In genomic region chr10:70578371-70578947, GRCh38 we compare ENCODE assay signal across 8 cellular contexts. TPM values are rescaled to one million over a fixed set of nuclear protein-coding genes. Genes with fewer than 3 reads are reported as not detected.
DNase-seq lines count a peak whose midpoint lies in the region; ATAC-seq and TF ChIP-seq lines count a peak whose summit lies in the region.

No MANE protein-coding gene starts in this region.

- peak; percentile 14 for DNase-seq in NK-92 (lab: John Stamatoyannopoulos, UW; ENCODE audit: unreplicated experiment)
- peak; percentile 60 for DNase-seq in activated T-cell treated with anti-CD3 and anti-CD28 coated beads for 4 hours
- peak; percentile 98 for DNase-seq in kidney tubule cell (ENCODE audit: low spot score)
- DNase-seq in aorta: peak; percentile 17 to 20
- no peak for DNase-seq in NCI-H1417 treated with DMSO at 0.1 percent for 48 hours (lab: John Stamatoyannopoulos, UW)
- DNase-seq in NCI-H1436 treated with DMSO at 0.1 percent for 48 hours (lab: John Stamatoyannopoulos, UW): no peak

- no peak overlapping the region for H3K27ac ChIP-seq in aorta (ENCODE audit: low read depth in 1 of 2, low read length in 2 of 2)

- ATAC-seq in GM18505 (IDR thresholded peaks at IDR 0.05; ENCODE audit: unreplicated experiment) (peak; percentile 48), HG02840 (IDR thresholded peaks at IDR 0.05; ENCODE audit: low FRiP score, unreplicated experiment) (peak; percentile 59), aorta (ENCODE audit: low FRiP score) (no peak)

- 73% methylated on average over 7 of the region's 7 CpGs for whole genome bisulfite sequencing in aorta, 2 donors

- intact Hi-C loops in aorta (cut with DNase I): no loop called here

- H3K27me3 ChIP-seq in aorta (ENCODE audit: control insufficient read depth in 1 of 2, insufficient read depth in 2 of 2, low read length in 1 of 2): no peaks in the 10 kb centered on the region

- no peak for TF ChIP-seq POLR2A in GM18505 (IDR thresholded peaks at IDR 0.05; ENCODE audit: borderline replicate concordance, extremely low read depth, insufficient read depth, insufficient read length)

- H3K36me3 ChIP-seq in aorta (ENCODE audit: control insufficient read depth in 1 of 2, insufficient read depth in 2 of 2, low read length in 1 of 2): no peaks in the 10 kb centered on the region

- no peak overlapping the region for H3K4me3 ChIP-seq in aorta (ENCODE audit: low read length in 2 of 2)

- H3K4me1 ChIP-seq in aorta (ENCODE audit: control insufficient read depth in 1 of 2, insufficient read depth in 2 of 2, low read length in 2 of 2): no peaks in the 10 kb centered on the region

- H3K9me3 ChIP-seq in aorta (ENCODE audit: control insufficient read depth, low read length): no peaks in the 10 kb centered on the region

RNA-seq across cellular contexts. Expression of gene PRF1, which starts 24.1 kb away (rescaled TPM):
- total RNA-seq in aorta: 1 to 10 TPM; 3.2 to 6.1 TPM
- polyA plus RNA-seq in aorta: 1 to 10 TPM; 1.3 to 6.1 TPM

Comparison
In these comparisons a context has a peak if more than half of its experiments do, and no peak if none do; other contexts are left out.
1. DNase-seq: peak in NK-92 (single experiment), activated T-cell treated with anti-CD3 and anti-CD28 coated beads for 4 hours (single experiment), kidney tubule cell (single experiment) and aorta (2 of 2); none in NCI-H1417 treated with DMSO at 0.1 percent for 48 hours (single experiment) and NCI-H1436 treated with DMSO at 0.1 percent for 48 hours (single experiment).